ENCODE assay signal across 28 cellular contexts in genomic region chr1:172244865-172245264, GRCh38.
"Had no signal": no experiment of that assay in that cellular context is flagged by ENCODE, and none has a peak within 500 bp of the region (broad histone marks: within the 10 kb centered on the region; RNA-seq: fewer than 3 reads in every experiment).

No MANE protein-coding gene starts in this region.

- H3K36me3 ChIP-seq: brain microvascular endothelial cell, esophagus muscularis mucosa, gastrocnemius medialis, heart left ventricle, WERI-Rb-1 had no signal

- H3K9me3 ChIP-seq: esophagus muscularis mucosa, gastrocnemius medialis, heart left ventricle had no signal

- H3K4me3 ChIP-seq: coronary artery, dorsolateral prefrontal cortex, esophagus muscularis mucosa, gastrocnemius medialis, heart left ventricle had no signal

- DNase-seq: activated B cell treated with CpG ODN at 0.5 μM for 24 hours; activated CD4-positive, alpha-beta T cell treated with anti-CD3 and anti-CD28 coated beads for 48 hours; activated CD4-positive, alpha-beta T cell treated with anti-CD3 and anti-CD28 coated beads, Interleukin-2, amount 50 U/mL, for 1 hour; activated CD4-positive, alpha-beta T cell treated with anti-CD3 and anti-CD28 coated beads, Interleukin-2, amount 50 U/mL, for 48 hours; activated CD8-positive, alpha-beta memory T cell treated with anti-CD3 and anti-CD28 coated beads for 24 hours; activated CD8-positive, alpha-beta T cell treated with anti-CD3 and anti-CD28 coated beads for 36 hours; activated effector memory CD4-positive, alpha-beta T cell treated with Interleukin-2 at 50 U/mL for 16 hours; activated gamma-delta T cell treated with Interleukin-2 at 50 U/mL for 16 hours; activated naive CD4-positive, alpha-beta T cell treated with anti-CD3 and anti-CD28 coated beads, Interleukin-2, amount 50 U/mL, for 16 hours; activated naive CD4-positive, alpha-beta T cell treated with Interleukin-2 at 50 U/mL for 16 hours; activated T-cell treated with anti-CD3 and anti-CD28 coated beads, Interleukin-2, amount 50 U/mL, for 4 hours; amniotic stem cell; anterior cingulate cortex; brain microvascular endothelial cell; dorsolateral prefrontal cortex; effector memory CD4-positive, alpha-beta T cell; erythroblast; foreskin keratinocyte; gastrocnemius medialis; glutamatergic neuron; heart left ventricle; T-helper 17 cell; T1000; WERI-Rb-1 had no signal

- H3K27ac ChIP-seq: brain microvascular endothelial cell, coronary artery, dorsolateral prefrontal cortex, esophagus muscularis mucosa, foreskin keratinocyte, gastrocnemius medialis, heart left ventricle, WERI-Rb-1 had no signal

- H3K27me3 ChIP-seq: brain microvascular endothelial cell, dorsolateral prefrontal cortex, esophagus muscularis mucosa, foreskin keratinocyte, gastrocnemius medialis, heart left ventricle had no signal

- ATAC-seq: activated CD4-positive, CD25-positive, alpha-beta regulatory T cell treated with anti-CD3 and anti-CD28 coated beads, Interleukin-2, amount 50 U/mL, for 24 hours; activated CD8-positive, alpha-beta T cell treated with anti-CD3 and anti-CD28 coated beads for 36 hours; activated T-cell treated with anti-CD3 and anti-CD28 coated beads, Interleukin-2, amount 50 U/mL, for 4 hours; activated T-helper 17 cell treated with anti-CD3 and anti-CD28 coated beads, Interleukin-2, amount 50 U/mL, for 72 hours; foreskin keratinocyte; gastrocnemius medialis; heart left ventricle; T-helper 17 cell had no signal

- H3K4me1 ChIP-seq: foreskin keratinocyte, gastrocnemius medialis had no signal
